In the genomic region with DNA sequence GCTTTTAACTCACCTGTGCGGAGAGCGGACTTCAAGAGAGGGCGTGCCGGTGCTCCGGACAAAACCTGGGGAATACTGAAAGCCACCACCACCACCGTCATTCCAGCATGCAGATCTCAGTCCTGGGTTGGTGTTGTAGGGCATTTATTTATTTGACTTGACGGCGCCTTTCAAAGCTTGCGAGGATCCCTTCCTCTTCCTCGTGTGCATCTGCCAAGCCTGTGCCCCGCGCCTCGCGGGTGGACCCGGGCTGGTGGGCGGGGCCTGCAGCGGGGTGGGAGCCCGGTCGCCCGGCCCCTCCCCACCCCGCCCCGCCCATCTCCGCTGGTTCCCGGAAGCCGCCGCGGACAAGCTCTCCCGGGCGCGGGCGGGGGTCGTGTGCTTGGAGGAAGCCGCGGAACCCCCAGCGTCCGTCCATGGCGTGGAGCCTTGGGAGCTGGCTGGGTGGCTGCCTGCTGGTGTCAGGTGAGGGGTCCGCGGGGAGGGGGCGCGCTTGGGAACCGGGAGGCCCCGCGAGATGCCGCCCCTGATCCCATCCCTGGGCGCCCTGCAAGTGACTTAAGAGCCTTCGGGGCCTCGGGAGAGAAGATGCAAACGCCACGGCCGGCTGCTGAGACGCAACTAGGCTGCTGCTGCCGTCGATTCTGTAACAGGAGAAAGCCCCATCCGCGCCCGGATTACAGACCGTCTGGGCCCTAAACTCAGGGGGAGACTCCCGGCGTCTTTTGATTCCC, we compare ENCODE assay signal across 1 cellular context.
TF ChIP-seq lines count a peak whose summit lies in the region.

IL10RB (plus strand) TSS at position 318 of the 734 bp plus-strand sequence; CDS start at position 417, 99 bp downstream.

TF ChIP-seq in SK-N-SH, 30 proteins besides CTCF, POLR2A, EP300 and RAD21 (continued from another document):
- TF ChIP-seq, protein P1, sequence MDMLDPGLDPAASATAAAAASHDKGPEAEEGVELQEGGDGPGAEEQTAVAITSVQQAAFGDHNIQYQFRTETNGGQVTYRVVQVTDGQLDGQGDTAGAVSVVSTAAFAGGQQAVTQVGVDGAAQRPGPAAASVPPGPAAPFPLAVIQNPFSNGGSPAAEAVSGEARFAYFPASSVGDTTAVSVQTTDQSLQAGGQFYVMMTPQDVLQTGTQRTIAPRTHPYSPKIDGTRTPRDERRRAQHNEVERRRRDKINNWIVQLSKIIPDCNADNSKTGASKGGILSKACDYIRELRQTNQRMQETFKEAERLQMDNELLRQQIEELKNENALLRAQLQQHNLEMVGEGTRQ (IDR thresholded peaks at IDR 0.05; ENCODE audit: borderline replicate concordance, low read depth, low read length) = no peak
- TF ChIP-seq POLR2AphosphoS5 (IDR thresholded peaks at IDR 0.05; ENCODE audit: low read depth, low read length) = peak; percentile 54; the same call in 1 of the 2 replicates
- peak; percentile 44; the same call in 1 of the 2 replicates for TF ChIP-seq MXI1 (IDR thresholded peaks at IDR 0.05; ENCODE audit: low read depth, low read length)
- no peak for TF ChIP-seq FOXM1 (IDR thresholded peaks at IDR 0.05; ENCODE audit: low read depth)
- TF ChIP-seq TCF12 (IDR thresholded peaks at IDR 0.05) = no peak
- TF ChIP-seq RFX5 (IDR thresholded peaks at IDR 0.05; ENCODE audit: low read length) = no peak
- TF ChIP-seq RXRA (IDR thresholded peaks at IDR 0.05; ENCODE audit: borderline replicate concordance, low read depth) = no peak
- TF ChIP-seq TEAD4 (IDR thresholded peaks at IDR 0.05; ENCODE audit: borderline replicate concordance, insufficient read depth) = no peak
